ENCODE assay signal across 18 cellular contexts in genomic region chr2:56464613-56465012, GRCh38.
DNase-seq lines count a peak whose midpoint lies in the region; ATAC-seq and TF ChIP-seq lines count a peak whose summit lies in the region.
"Had no signal": no experiment of that assay in that cellular context is flagged by ENCODE, and none has a peak within 500 bp of the region (broad histone marks: within the 10 kb centered on the region; RNA-seq: fewer than 3 reads in every experiment).

No MANE protein-coding gene starts in this region.

- H3K79me1 ChIP-seq in IMR-90 (ENCODE audit: low read depth in 1 of 2, low read length in 2 of 2): no peaks in the 10 kb centered on the region

- CTCF ChIA-PET in IMR-90 (lab: Yijun Ruan, JAX): no interaction called here
- CTCF ChIA-PET in activated naive CD4-positive, alpha-beta T cell treated with anti-CD3 and anti-CD28 coated beads, Interleukin-2, amount 10 ng/mL, durations not matched to agents 7 days and 5 days (lab: Charles Lee): no interaction called here

- no peak for TF ChIP-seq RAD21 in IMR-90 (IDR thresholded peaks at IDR 0.05; ENCODE audit: low read length)

- intact Hi-C loops in IMR-90 (cut with micrococcal nuclease): no loop called here

- no peak overlapping the region for H3K56ac ChIP-seq in IMR-90 (ENCODE audit: extremely low read depth, insufficient read depth, low read length)

- no peaks in the 10 kb centered on the region for H4K20me1 ChIP-seq in IMR-90 (ENCODE audit: insufficient read depth, low read length)

- no peak overlapping the region for H2BK20ac ChIP-seq in IMR-90 (ENCODE audit: low read depth, low read length)

- in situ Hi-C loops in IMR-90 (cut with MboI; ENCODE audit: low sequenced_read_pairs): no loop called here

- H3K27me3 Mint-ChIP-seq in activated naive CD4-positive, alpha-beta T cell treated with anti-CD3 and anti-CD28 coated beads, Interleukin-2, amount 10 ng/mL, durations not matched to agents 7 days and 5 days: no peaks in the 10 kb centered on the region

- H3K4me2 ChIP-seq in IMR-90 (ENCODE audit: low read depth, low read length): no peak overlapping the region

- H3K27me3 ChIP-seq in IMR-90 (ENCODE audit: control insufficient read depth, insufficient read depth, low read length): no peaks in the 10 kb centered on the region

- WGBS in IMR-90 (ENCODE audit: extremely low coverage in 2 of 2, insufficient read length in 1 of 2), 2 experiments: no CpG with 5 or more reads among the region's 2 CpGs

- no peaks in the 10 kb centered on the region for H3K4me1 Mint-ChIP-seq in activated naive CD4-positive, alpha-beta T cell treated with anti-CD3 and anti-CD28 coated beads, Interleukin-2, amount 10 ng/mL, durations not matched to agents 7 days and 5 days
- H3K4me1 Mint-ChIP-seq: H9 had no signal

- no peak overlapping the region for H2BK5ac ChIP-seq in IMR-90 (ENCODE audit: low read depth, low read length, poor library complexity, severe bottlenecking)

- H3K27ac Mint-ChIP-seq in activated naive CD4-positive, alpha-beta T cell treated with anti-CD3 and anti-CD28 coated beads, Interleukin-2, amount 10 ng/mL, durations not matched to agents 7 days and 5 days: no peak overlapping the region
- H3K27ac Mint-ChIP-seq: H9 had no signal

- H2BK15ac ChIP-seq in IMR-90 (ENCODE audit: low read depth, low read length): no peak overlapping the region

- no peak overlapping the region for H3K18ac ChIP-seq in IMR-90 (ENCODE audit: low read depth, low read length)

- no peaks in the 10 kb centered on the region for H3K36me3 Mint-ChIP-seq in activated naive CD4-positive, alpha-beta T cell treated with anti-CD3 and anti-CD28 coated beads, Interleukin-2, amount 10 ng/mL, durations not matched to agents 7 days and 5 days

- peaks cover 12% of the 10 kb centered on the region for H3K9me3 Mint-ChIP-seq in activated naive CD4-positive, alpha-beta T cell treated with anti-CD3 and anti-CD28 coated beads, Interleukin-2, amount 10 ng/mL, durations not matched to agents 7 days and 5 days
- H3K9me3 Mint-ChIP-seq: H9 had no signal

- H3K4me3 ChIP-seq in AG10803 (ENCODE audit: low read length) (no peak overlapping the region), IMR-90 (ENCODE audit: insufficient read depth, low read depth, low read length) (no peak overlapping the region), cardiac fibroblast (replicated peaks in 1 of 2; ENCODE audit: low read depth in 2 of 2, low read length in 2 of 2) (no peak overlapping the region)

- no peak for TF ChIP-seq CTCF in AG10803 (conservative IDR thresholded peaks at IDR 0.05; ENCODE audit: low read length)
- TF ChIP-seq CTCF in IMR-90 (conservative IDR thresholded peaks at IDR 0.05; ENCODE audit: low read depth, low read length): no peak
- TF ChIP-seq CTCF in cardiac fibroblast (IDR thresholded peaks at IDR 0.05; ENCODE audit: low read depth, low read length): no peak

- H2AFZ ChIP-seq in IMR-90 (replicated peaks; ENCODE audit: low read length, poor library complexity): peak overlapping the region; percentile 21

- no peak overlapping the region for H2AK5ac ChIP-seq in IMR-90 (ENCODE audit: low read depth, low read length)

- no peaks in the 10 kb centered on the region for H3K9me1 ChIP-seq in IMR-90 (ENCODE audit: insufficient read depth, low read length)

- H3K27ac ChIP-seq in IMR-90 (ENCODE audit: insufficient read depth, low read length): no peak overlapping the region
- H3K27ac ChIP-seq: 22Rv1 had no signal

- peaks cover 13% of the 10 kb centered on the region for H3K9me3 ChIP-seq in IMR-90 (ENCODE audit: control insufficient read depth, insufficient read depth, low read length)

- no peak overlapping the region for H3K4ac ChIP-seq in IMR-90 (ENCODE audit: low read depth, low read length)

- POLR2A ChIA-PET in IMR-90 (lab: Charles Lee; ENCODE audit: unreplicated experiment): no interaction called here

- peak; percentile 81 for DNase-seq in AG10803 (ENCODE audit: low read depth)
- DNase-seq in IMR-90: no peak
- peak; percentile 2 to 30 for DNase-seq in cardiac fibroblast (ENCODE audit: low read depth in 2 of 2)
- DNase-seq in fibroblast of the conjunctiva (ENCODE audit: low read depth): peak; percentile 63
- DNase-seq in amniotic stem cell (lab: John Stamatoyannopoulos, UW): no peak
- DNase-seq in activated naive CD4-positive, alpha-beta T cell treated with anti-CD3 and anti-CD28 coated beads, Interleukin-2, amount 10 ng/mL, durations not matched to agents 7 days and 5 days: no peak
- DNase-seq in activated CD4-positive, alpha-beta T cell treated with anti-CD3 and anti-CD28 coated beads, Interleukin-2, amount 50 U/mL, for 48 hours: no peak
- DNase-seq: Caco-2, DMS153, H9, NCI-H1092 treated with DMSO at 0.1 percent for 48 hours, NCI-H146, NCI-H2029 treated with DMSO at 0.1 percent for 48 hours, NCI-H2171, NCI-H446 had no signal

- H3K14ac ChIP-seq in IMR-90 (replicated peaks; ENCODE audit: low read depth, low read length): no peak overlapping the region

- dilution Hi-C loops in IMR-90 (cut with HindIII; ENCODE audit: low sequenced_read_pairs, unreplicated experiment): no loop called here

- no peak overlapping the region for H2AK9ac ChIP-seq in IMR-90 (replicated peaks; ENCODE audit: low read depth, low read length, poor library complexity)

- H3K4me3 Mint-ChIP-seq in activated naive CD4-positive, alpha-beta T cell treated with anti-CD3 and anti-CD28 coated beads, Interleukin-2, amount 10 ng/mL, durations not matched to agents 7 days and 5 days: no peak overlapping the region
- H3K4me3 Mint-ChIP-seq: H9 had no signal

- no TSS peak for BruUV-seq in IMR-90 (replicated peaks; lab: Mats Ljungman, UMichigan)

- no peak overlapping the region for H4K8ac ChIP-seq in IMR-90 (ENCODE audit: low read depth in 2 of 2, low read length in 2 of 2)

- no peak overlapping the region for H3K9ac ChIP-seq in IMR-90 (ENCODE audit: low read depth, low read length)

- H4K91ac ChIP-seq in IMR-90 (ENCODE audit: insufficient read depth, low read depth, low read length): no peak overlapping the region

- no peak for TF ChIP-seq POLR2A in IMR-90 (IDR thresholded peaks at IDR 0.05; ENCODE audit: low read depth, low read length)

- ATAC-seq in IMR-90 (ENCODE audit: low read depth) (no peak), HG02981 (IDR thresholded peaks at IDR 0.05; ENCODE audit: unreplicated experiment) (no peak)
- ATAC-seq: Right ventricle myocardium inferior had no signal

- H2BK120ac ChIP-seq in IMR-90 (ENCODE audit: low read depth, low read length): no peak overlapping the region

- H3K36me3 ChIP-seq in IMR-90 (ENCODE audit: control insufficient read depth, insufficient read depth, low read length): no peaks in the 10 kb centered on the region

- H3K23ac ChIP-seq in IMR-90 (ENCODE audit: low read depth, low read length): no peak overlapping the region

- H3K4me1 ChIP-seq in IMR-90 (ENCODE audit: control insufficient read depth, insufficient read depth, low read length): no peaks in the 10 kb centered on the region
- H3K4me1 ChIP-seq: Caco-2 had no signal

- H4K5ac ChIP-seq in IMR-90 (ENCODE audit: low read depth, low read length): no peak overlapping the region

TF ChIP-seq in IMR-90, 13 proteins besides CTCF, POLR2A, EP300 and RAD21:
- TF ChIP-seq CEBPB (IDR thresholded peaks at IDR 0.05; ENCODE audit: low read depth, low read length): 0 out of 2 replicates have a peak, but pooled peaks have one; percentile 7
- no peak for TF ChIP-seq FOS (IDR thresholded peaks at IDR 0.05; ENCODE audit: low read depth, low read length)

Comparison
In these comparisons a context has a peak if more than half of its experiments do, and no peak if none do; other contexts are left out.
1. DNase-seq: peak in AG10803 (single experiment), cardiac fibroblast (2 of 2) and fibroblast of the conjunctiva (single experiment); none in IMR-90 (single experiment), amniotic stem cell (single experiment), activated naive CD4-positive, alpha-beta T cell treated with anti-CD3 and anti-CD28 coated beads, Interleukin-2, amount 10 ng/mL, durations not matched to agents 7 days and 5 days (single experiment) and activated CD4-positive, alpha-beta T cell treated with anti-CD3 and anti-CD28 coated beads, Interleukin-2, amount 50 U/mL, for 48 hours (0 of 2).